Comparison of ENCODE assay signal across 15 cellular contexts in genomic region chr6:169571123-169571962, GRCh38.
DNase-seq lines count a peak whose midpoint lies in the region; ATAC-seq and TF ChIP-seq lines count a peak whose summit lies in the region.
"Had no signal": no experiment of that assay in that cellular context is flagged by ENCODE, and none has a peak within 500 bp of the region (broad histone marks: within the 10 kb centered on the region; RNA-seq: fewer than 3 reads in every experiment).

No MANE protein-coding gene starts in this region.

- no TSS peak for BruUV-seq in mammary epithelial cell (replicated peaks; lab: Mats Ljungman, UMichigan)

- DNase-seq in Daoy (ENCODE audit: low read depth) (peak; percentile 74), LoVo (ENCODE audit: low spot score) (peak; percentile 53), mammary epithelial cell (peak; percentile 70), kidney epithelial cell (ENCODE audit: low read depth) (peak; percentile 19), lower lobe of right lung (no peak), right atrium auricular region (ENCODE audit: low spot score) (no peak)
- DNase-seq: activated T-cell treated with anti-CD3 and anti-CD28 coated beads for 4 hours; caudate nucleus; COR-L47; heart right ventricle; naive B cell; NCI-H774; stimulated activated CD4-positive, alpha-beta T cell treated with anti-CD3 and anti-CD28 coated beads, Interleukin-2, amount 100 ng/mL, for 48 hours had no signal

- no peak overlapping the region for H2AFZ ChIP-seq in mammary epithelial cell (ENCODE audit: low read depth, low read length)

- H3K4me1 ChIP-seq in mammary epithelial cell (ENCODE audit: insufficient read depth, low read length): peaks cover 8% of the 10 kb centered on the region
- no peaks in the 10 kb centered on the region for H3K4me1 ChIP-seq in lower lobe of right lung
- H3K4me1 ChIP-seq in right atrium auricular region: no peaks in the 10 kb centered on the region
- H3K4me1 ChIP-seq: heart right ventricle had no signal

- intact Hi-C loops in mammary epithelial cell (cut with micrococcal nuclease) (no loop called here), lower lobe of right lung (cut with DNase I) (no loop called here)

- H3K9me3 ChIP-seq in mammary epithelial cell (replicated peaks; ENCODE audit: insufficient read depth, low read length): no peaks in the 10 kb centered on the region
- H3K9me3 ChIP-seq in lower lobe of right lung: no peaks in the 10 kb centered on the region
- no peaks in the 10 kb centered on the region for H3K9me3 ChIP-seq in right atrium auricular region
- H3K9me3 ChIP-seq: heart right ventricle had no signal

- CTCF ChIA-PET in mammary epithelial cell (lab: Charles Lee; ENCODE audit: low non-redundant PET): no interaction called here

- in situ Hi-C loops in mammary epithelial cell (cut with MboI; ENCODE audit: low sequenced_read_pairs in 2 of 2): no loop called here

- H3K9ac ChIP-seq in mammary epithelial cell (ENCODE audit: insufficient read depth, low read length): no peak overlapping the region

- H3K27ac ChIP-seq in mammary epithelial cell (ENCODE audit: insufficient read depth, low read depth, low read length) (no peak overlapping the region), lower lobe of right lung (no peak overlapping the region), right atrium auricular region (no peak overlapping the region)
- H3K27ac ChIP-seq: heart right ventricle had no signal

- H3K4me3 ChIP-seq in mammary epithelial cell (replicated peaks in 1 of 3; ENCODE audit: insufficient read depth in 1 of 3, low read depth in 2 of 3, low read length in 3 of 3): no peak overlapping the region
- no peak overlapping the region for H3K4me3 ChIP-seq in kidney epithelial cell (ENCODE audit: low read depth, low read length)
- H3K4me3 ChIP-seq in lower lobe of right lung: no peak overlapping the region
- no peak overlapping the region for H3K4me3 ChIP-seq in right atrium auricular region
- H3K4me3 ChIP-seq: heart right ventricle had no signal

- H4K20me1 ChIP-seq in mammary epithelial cell (ENCODE audit: insufficient read depth, low read length): no peaks in the 10 kb centered on the region

- dilution Hi-C loops in mammary epithelial cell (cut with HindIII; ENCODE audit: low sequenced_read_pairs): no loop called here

- H3K27me3 ChIP-seq in mammary epithelial cell (ENCODE audit: insufficient read depth, low read length) (no peaks in the 10 kb centered on the region), kidney epithelial cell (ENCODE audit: control insufficient read depth, insufficient read depth, low read length) (no peaks in the 10 kb centered on the region), lower lobe of right lung (ENCODE audit: low read depth) (no peaks in the 10 kb centered on the region), right atrium auricular region (no peaks in the 10 kb centered on the region)
- H3K27me3 ChIP-seq: heart right ventricle had no signal

- peak overlapping the region; percentile 23 for H3K4me2 ChIP-seq in mammary epithelial cell (ENCODE audit: insufficient read depth, low read depth, low read length)

- H3K79me2 ChIP-seq in mammary epithelial cell (ENCODE audit: insufficient read depth, low read length): no peaks in the 10 kb centered on the region

- WGBS in mammary epithelial cell (ENCODE audit: low coverage, missing lambda C conversion rate): 74% methylated on average over 11 of the region's 12 CpGs

- H3K36me3 ChIP-seq in mammary epithelial cell (ENCODE audit: insufficient read depth, low read length): no peaks in the 10 kb centered on the region
- no peaks in the 10 kb centered on the region for H3K36me3 ChIP-seq in kidney epithelial cell (ENCODE audit: control insufficient read depth, insufficient read depth, low read length)
- no peaks in the 10 kb centered on the region for H3K36me3 ChIP-seq in lower lobe of right lung
- H3K36me3 ChIP-seq in right atrium auricular region: no peaks in the 10 kb centered on the region
- H3K36me3 ChIP-seq: heart right ventricle had no signal

- ATAC-seq in lower lobe of right lung (no peak), HG02610 (IDR thresholded peaks at IDR 0.05; ENCODE audit: unreplicated experiment) (no peak), HG03159 (IDR thresholded peaks at IDR 0.05; ENCODE audit: unreplicated experiment) (no peak)
- ATAC-seq: heart right ventricle had no signal

- TF ChIP-seq CTCF in mammary epithelial cell (conservative IDR thresholded peaks at IDR 0.05 in 1 of 2, IDR thresholded peaks at IDR 0.05 in 1 of 2; ENCODE audit: extremely low read depth in 1 of 2, insufficient read depth in 1 of 2, low read depth in 1 of 2, low read length in 2 of 2) (no peak), kidney epithelial cell (IDR thresholded peaks at IDR 0.05; ENCODE audit: insufficient read depth, low read length, poor library complexity, severe bottlenecking) (no peak), lower lobe of right lung (IDR thresholded peaks at IDR 0.05) (no peak), right atrium auricular region (IDR thresholded peaks at IDR 0.05) (no peak)

Comparison
In these comparisons a context has a peak if more than half of its experiments do, and no peak if none do; other contexts are left out.
1. DNase-seq: peak in Daoy (single experiment), LoVo (single experiment), mammary epithelial cell (single experiment) and kidney epithelial cell (single experiment); none in lower lobe of right lung (single experiment) and right atrium auricular region (single experiment).